ENCODE assay signal across 13 cellular contexts in genomic region chrX:86149089-86149488, GRCh38. TPM values are rescaled to one million over a fixed set of nuclear protein-coding genes. Genes with fewer than 3 reads are reported as not detected.
DNase-seq lines count a peak whose midpoint lies in the region; ATAC-seq and TF ChIP-seq lines count a peak whose summit lies in the region.
"Had no signal": no experiment of that assay in that cellular context is flagged by ENCODE, and none has a peak within 500 bp of the region (broad histone marks: within the 10 kb centered on the region; RNA-seq: fewer than 3 reads in every experiment).

No MANE protein-coding gene starts in this region.

- no peak overlapping the region for H3K27ac ChIP-seq in iPS-20b (ENCODE audit: low read length)
- H3K27ac ChIP-seq: BLaER1 had no signal

- H3K9ac ChIP-seq in iPS-20b (ENCODE audit: low read depth, low read length): peak overlapping the region; percentile 37; the same call in 1 of the 2 replicates
- H3K9ac ChIP-seq: BLaER1 had no signal

- H3K27ac Mint-ChIP-seq in activated CD4-positive, alpha-beta memory T cell treated with anti-CD3 and anti-CD28 coated beads for 36 hours: no peak overlapping the region
- H3K27ac Mint-ChIP-seq in activated CD4-positive, alpha-beta memory T cell treated with anti-CD3 and anti-CD28 coated beads, Interleukin-2, amount 10 ng/mL, durations not matched to agents 7 days and 5 days: no peak overlapping the region
- no peak overlapping the region for H3K27ac Mint-ChIP-seq in activated B cell treated with CpG ODN at 0.5 μM for 24 hours
- no peak overlapping the region for H3K27ac Mint-ChIP-seq in stimulated activated memory B cell treated with anti-CD40 and anti-IgM and Interleukin-4, amounts not matched to agents 10 μg/mL and 1 μg/mL and 100 μg/mL, for 72 hours
- H3K27ac Mint-ChIP-seq in activated CD8-positive, alpha-beta memory T cell treated with anti-CD3 and anti-CD28 coated beads, Interleukin-2, amount 10 ng/mL, durations not matched to agents 7 days and 5 days: no peak overlapping the region

- peaks cover 48% of the 10 kb centered on the region for H3K27me3 ChIP-seq in iPS-20b (ENCODE audit: insufficient read depth, low read length)

- H3K4me1 Mint-ChIP-seq in activated CD4-positive, alpha-beta memory T cell treated with anti-CD3 and anti-CD28 coated beads for 36 hours (ENCODE audit: low read depth): peaks cover 8% of the 10 kb centered on the region
- no peaks in the 10 kb centered on the region for H3K4me1 Mint-ChIP-seq in activated CD4-positive, alpha-beta memory T cell treated with anti-CD3 and anti-CD28 coated beads, Interleukin-2, amount 10 ng/mL, durations not matched to agents 7 days and 5 days
- H3K4me1 Mint-ChIP-seq in activated B cell treated with CpG ODN at 0.5 μM for 24 hours: peaks cover 19% of the 10 kb centered on the region
- peaks cover 8% of the 10 kb centered on the region for H3K4me1 Mint-ChIP-seq in stimulated activated memory B cell treated with anti-CD40 and anti-IgM and Interleukin-4, amounts not matched to agents 10 μg/mL and 1 μg/mL and 100 μg/mL, for 72 hours
- no peaks in the 10 kb centered on the region for H3K4me1 Mint-ChIP-seq in activated CD8-positive, alpha-beta memory T cell treated with anti-CD3 and anti-CD28 coated beads, Interleukin-2, amount 10 ng/mL, durations not matched to agents 7 days and 5 days

- no peaks in the 10 kb centered on the region for H3K9me3 Mint-ChIP-seq in activated CD4-positive, alpha-beta memory T cell treated with anti-CD3 and anti-CD28 coated beads for 36 hours
- no peaks in the 10 kb centered on the region for H3K9me3 Mint-ChIP-seq in activated CD4-positive, alpha-beta memory T cell treated with anti-CD3 and anti-CD28 coated beads, Interleukin-2, amount 10 ng/mL, durations not matched to agents 7 days and 5 days
- H3K9me3 Mint-ChIP-seq in activated B cell treated with CpG ODN at 0.5 μM for 24 hours: no peaks in the 10 kb centered on the region
- no peaks in the 10 kb centered on the region for H3K9me3 Mint-ChIP-seq in stimulated activated memory B cell treated with anti-CD40 and anti-IgM and Interleukin-4, amounts not matched to agents 10 μg/mL and 1 μg/mL and 100 μg/mL, for 72 hours
- H3K9me3 Mint-ChIP-seq in activated CD8-positive, alpha-beta memory T cell treated with anti-CD3 and anti-CD28 coated beads, Interleukin-2, amount 10 ng/mL, durations not matched to agents 7 days and 5 days (ENCODE audit: low read depth): no peaks in the 10 kb centered on the region

- TF ChIP-seq CTCF in activated B cell treated with CpG ODN at 0.5 μM for 24 hours (IDR thresholded peaks at IDR 0.05) (no peak), mucosa of descending colon (IDR thresholded peaks at IDR 0.05) (no peak)

- H3K36me3 Mint-ChIP-seq in activated CD4-positive, alpha-beta memory T cell treated with anti-CD3 and anti-CD28 coated beads for 36 hours: no peaks in the 10 kb centered on the region
- H3K36me3 Mint-ChIP-seq in activated CD4-positive, alpha-beta memory T cell treated with anti-CD3 and anti-CD28 coated beads, Interleukin-2, amount 10 ng/mL, durations not matched to agents 7 days and 5 days (ENCODE audit: low read depth): no peaks in the 10 kb centered on the region
- no peaks in the 10 kb centered on the region for H3K36me3 Mint-ChIP-seq in activated B cell treated with CpG ODN at 0.5 μM for 24 hours (ENCODE audit: low read depth)
- no peaks in the 10 kb centered on the region for H3K36me3 Mint-ChIP-seq in stimulated activated memory B cell treated with anti-CD40 and anti-IgM and Interleukin-4, amounts not matched to agents 10 μg/mL and 1 μg/mL and 100 μg/mL, for 72 hours
- H3K36me3 Mint-ChIP-seq in activated CD8-positive, alpha-beta memory T cell treated with anti-CD3 and anti-CD28 coated beads, Interleukin-2, amount 10 ng/mL, durations not matched to agents 7 days and 5 days: no peaks in the 10 kb centered on the region

- CTCF ChIA-PET in activated CD4-positive, alpha-beta memory T cell treated with anti-CD3 and anti-CD28 coated beads for 36 hours (lab: Charles Lee): no interaction called here
- CTCF ChIA-PET in activated CD4-positive, alpha-beta memory T cell treated with anti-CD3 and anti-CD28 coated beads, Interleukin-2, amount 10 ng/mL, durations not matched to agents 7 days and 5 days (lab: Charles Lee): no interaction called here
- CTCF ChIA-PET in activated B cell treated with CpG ODN at 0.5 μM for 24 hours (lab: Charles Lee): no interaction called here
- CTCF ChIA-PET in activated CD8-positive, alpha-beta memory T cell treated with anti-CD3 and anti-CD28 coated beads, Interleukin-2, amount 10 ng/mL, durations not matched to agents 7 days and 5 days (lab: Charles Lee): no interaction called here

- peak overlapping the region; percentile 79 for H3K4me3 ChIP-seq in iPS-20b (ENCODE audit: low read length)
- H3K4me3 ChIP-seq in mucosa of descending colon: no peak overlapping the region
- H3K4me3 ChIP-seq: BLaER1 had no signal

- POLR2A ChIA-PET in activated CD4-positive, alpha-beta memory T cell treated with anti-CD3 and anti-CD28 coated beads for 36 hours (lab: Charles Lee): no interaction called here
- POLR2A ChIA-PET in activated CD4-positive, alpha-beta memory T cell treated with anti-CD3 and anti-CD28 coated beads, Interleukin-2, amount 10 ng/mL, durations not matched to agents 7 days and 5 days (lab: Charles Lee): no interaction called here
- POLR2A ChIA-PET in activated B cell treated with CpG ODN at 0.5 μM for 24 hours (lab: Charles Lee): no interaction called here

- H3K9me3 ChIP-seq in iPS-20b (ENCODE audit: insufficient read depth, low read depth, low read length): no peaks in the 10 kb centered on the region
- no peaks in the 10 kb centered on the region for H3K9me3 ChIP-seq in mucosa of descending colon

- no peak for DNase-seq in activated CD4-positive, alpha-beta memory T cell treated with anti-CD3 and anti-CD28 coated beads for 36 hours
- no peak for DNase-seq in activated CD4-positive, alpha-beta memory T cell treated with anti-CD3 and anti-CD28 coated beads, Interleukin-2, amount 10 ng/mL, durations not matched to agents 7 days and 5 days
- no peak for DNase-seq in activated B cell treated with CpG ODN at 0.5 μM for 24 hours
- DNase-seq in hepatic stellate cell (ENCODE audit: low spot score): no peak
- no peak for DNase-seq in mucosa of descending colon
- DNase-seq in activated CD8-positive, alpha-beta memory T cell treated with anti-CD3 and anti-CD28 coated beads, Interleukin-2, amount 10 ng/mL, durations not matched to agents 7 days and 5 days: no peak
- DNase-seq: NCI-H510A; stimulated activated CD4-positive, alpha-beta T cell treated with anti-CD3 and anti-CD28 coated beads, Interleukin-2, amount 100 ng/mL, for 48 hours had no signal

- H3K36me3 ChIP-seq in iPS-20b (ENCODE audit: insufficient read depth, low read depth, low read length) (no peaks in the 10 kb centered on the region), mucosa of descending colon (ENCODE audit: low read depth) (no peaks in the 10 kb centered on the region)
- H3K36me3 ChIP-seq: BLaER1 had no signal

- H3K4me1 ChIP-seq in iPS-20b (ENCODE audit: insufficient read depth, low read length) (no peaks in the 10 kb centered on the region; the same call in 1 of the 2 replicates), mucosa of descending colon (ENCODE audit: low read depth) (no peaks in the 10 kb centered on the region)
- H3K4me1 ChIP-seq: BLaER1 had no signal

- ATAC-seq in activated B cell treated with CpG ODN at 0.5 μM for 24 hours (ENCODE audit: low read depth) (no peak), mucosa of descending colon (no peak)
- ATAC-seq in stimulated activated memory B cell treated with anti-CD40 and anti-IgM and Interleukin-4, amounts not matched to agents 10 μg/mL and 1 μg/mL and 100 μg/mL, for 72 hours: no peak
- ATAC-seq in activated CD8-positive, alpha-beta memory T cell treated with anti-CD3 and anti-CD28 coated beads, Interleukin-2, amount 10 ng/mL, durations not matched to agents 7 days and 5 days: no peak

- peak overlapping the region; percentile 62 for H3K4me3 Mint-ChIP-seq in activated CD4-positive, alpha-beta memory T cell treated with anti-CD3 and anti-CD28 coated beads for 36 hours
- no peak overlapping the region for H3K4me3 Mint-ChIP-seq in activated CD4-positive, alpha-beta memory T cell treated with anti-CD3 and anti-CD28 coated beads, Interleukin-2, amount 10 ng/mL, durations not matched to agents 7 days and 5 days
- peak overlapping the region; percentile 84 for H3K4me3 Mint-ChIP-seq in activated B cell treated with CpG ODN at 0.5 μM for 24 hours
- peak overlapping the region; percentile 78 for H3K4me3 Mint-ChIP-seq in stimulated activated memory B cell treated with anti-CD40 and anti-IgM and Interleukin-4, amounts not matched to agents 10 μg/mL and 1 μg/mL and 100 μg/mL, for 72 hours
- no peak overlapping the region for H3K4me3 Mint-ChIP-seq in activated CD8-positive, alpha-beta memory T cell treated with anti-CD3 and anti-CD28 coated beads, Interleukin-2, amount 10 ng/mL, durations not matched to agents 7 days and 5 days

- H3K27me3 Mint-ChIP-seq in activated CD4-positive, alpha-beta memory T cell treated with anti-CD3 and anti-CD28 coated beads for 36 hours: peaks cover 26% of the 10 kb centered on the region
- H3K27me3 Mint-ChIP-seq in activated CD4-positive, alpha-beta memory T cell treated with anti-CD3 and anti-CD28 coated beads, Interleukin-2, amount 10 ng/mL, durations not matched to agents 7 days and 5 days: peaks cover 25% of the 10 kb centered on the region
- H3K27me3 Mint-ChIP-seq in activated B cell treated with CpG ODN at 0.5 μM for 24 hours: peaks cover 21% of the 10 kb centered on the region
- H3K27me3 Mint-ChIP-seq in stimulated activated memory B cell treated with anti-CD40 and anti-IgM and Interleukin-4, amounts not matched to agents 10 μg/mL and 1 μg/mL and 100 μg/mL, for 72 hours: peaks cover 27% of the 10 kb centered on the region
- peaks cover 36% of the 10 kb centered on the region for H3K27me3 Mint-ChIP-seq in activated CD8-positive, alpha-beta memory T cell treated with anti-CD3 and anti-CD28 coated beads, Interleukin-2, amount 10 ng/mL, durations not matched to agents 7 days and 5 days

- intact Hi-C loops in activated CD4-positive, alpha-beta memory T cell treated with anti-CD3 and anti-CD28 coated beads for 36 hours (cut with micrococcal nuclease): no loop called here
- intact Hi-C loops in activated B cell treated with CpG ODN at 0.5 μM for 24 hours (cut with micrococcal nuclease): loop anchor here (5.0 kb wide), 1 partner anchor 1647 kb away; the partner anchor contains the start of gene HDX
- intact Hi-C loops in mucosa of descending colon (cut with DNase I, micrococcal nuclease): no loop called here

RNA-seq across cellular contexts. Expression of gene DACH2, which starts 0.8 kb away (rescaled TPM):
- not detected for total RNA-seq in activated CD4-positive, alpha-beta memory T cell treated with anti-CD3 and anti-CD28 coated beads for 36 hours
- not detected for total RNA-seq in activated CD4-positive, alpha-beta memory T cell treated with anti-CD3 and anti-CD28 coated beads, Interleukin-2, amount 10 ng/mL, durations not matched to agents 7 days and 5 days
- total RNA-seq in activated B cell treated with CpG ODN at 0.5 μM for 24 hours: not detected in 2 replicates
- total RNA-seq in mucosa of descending colon: under 1 TPM in 2 of 3 donors, not detected in 1; 0.09 to 0.10 TPM
- total RNA-seq in activated CD8-positive, alpha-beta memory T cell treated with anti-CD3 and anti-CD28 coated beads, Interleukin-2, amount 10 ng/mL, durations not matched to agents 7 days and 5 days: not detected
- total RNA-seq: lung microvascular endothelial cell; T-helper 2 cell treated with Interferon-gamma antibody and Interleukin-4, amounts not matched to agents 100 ng/mL and 5 ng/mL, for 36 hours had no signal

Comparison
In these comparisons a context has a peak if more than half of its experiments do, and no peak if none do; other contexts are left out.
1. H3K4me3 Mint-ChIP-seq: peak in activated CD4-positive, alpha-beta memory T cell treated with anti-CD3 and anti-CD28 coated beads for 36 hours (single experiment), activated B cell treated with CpG ODN at 0.5 μM for 24 hours (single experiment) and stimulated activated memory B cell treated with anti-CD40 and anti-IgM and Interleukin-4, amounts not matched to agents 10 μg/mL and 1 μg/mL and 100 μg/mL, for 72 hours (single experiment); none in activated CD4-positive, alpha-beta memory T cell treated with anti-CD3 and anti-CD28 coated beads, Interleukin-2, amount 10 ng/mL, durations not matched to agents 7 days and 5 days (single experiment) and activated CD8-positive, alpha-beta memory T cell treated with anti-CD3 and anti-CD28 coated beads, Interleukin-2, amount 10 ng/mL, durations not matched to agents 7 days and 5 days (single experiment).